23 cellular contexts compared by ENCODE assay signal in genomic region chr1:93827128-93827527, GRCh38. TPM values are rescaled to one million over a fixed set of nuclear protein-coding genes. Genes with fewer than 3 reads are reported as not detected.
A peak's percentile ranks its signal among the peaks of the same experiment; 100 is the strongest.
DNase-seq lines count a peak whose midpoint lies in the region; ATAC-seq, FAIRE-seq and TF ChIP-seq lines count a peak whose summit lies in the region.
"Had no signal": no experiment of that assay in that cellular context is flagged by ENCODE, and none has a peak within 500 bp of the region (broad histone marks: within the 10 kb centered on the region; RNA-seq: fewer than 3 reads in every experiment).

No MANE protein-coding gene starts in this region.

- no peak overlapping the region for H3K27ac Mint-ChIP-seq in activated CD4-positive, alpha-beta memory T cell treated with anti-CD3 and anti-CD28 coated beads for 36 hours
- H3K27ac Mint-ChIP-seq: dendritic cell treated with granulocyte-macrophage colony-stimulating factor and Interleukin-4, amounts not matched to agents 40 ng/mL and 50 ng/mL, for 4 days; naive thymus-derived CD8-positive, alpha-beta T cell; T-helper 17 cell had no signal

- no peak overlapping the region for H3K4me3 Mint-ChIP-seq in activated CD4-positive, alpha-beta memory T cell treated with anti-CD3 and anti-CD28 coated beads for 36 hours
- H3K4me3 Mint-ChIP-seq: dendritic cell treated with granulocyte-macrophage colony-stimulating factor and Interleukin-4, amounts not matched to agents 40 ng/mL and 50 ng/mL, for 4 days; IgD-negative memory B cell; naive thymus-derived CD8-positive, alpha-beta T cell; T-helper 17 cell had no signal

- no peaks in the 10 kb centered on the region for H3K9me3 ChIP-seq in A549
- H3K9me3 ChIP-seq: breast epithelium, ovary, right atrium auricular region had no signal

- FAIRE-seq in A549 (lab: Jason Lieb, UNC) = no peak
- FAIRE-seq: A204.1, D721Med, urothelium cell line had no signal

- CTCF ChIA-PET in A549 (lab: Yijun Ruan, JAX) = interaction anchor here (1.1 to 5.5 kb wide), 5 partner anchors 9 to 198 kb away, joined by 3 to 47 read pairs (median 4); no protein-coding TSS in a partner anchor
- CTCF ChIA-PET in activated CD4-positive, alpha-beta memory T cell treated with anti-CD3 and anti-CD28 coated beads for 36 hours (lab: Charles Lee) = no interaction called here

- no peak for TF ChIP-seq RAD21 in A549 (conservative IDR thresholded peaks at IDR 0.05 in 1 of 2, IDR thresholded peaks at IDR 0.05 in 1 of 2)

- 100% methylated on average over 1 of the region's 1 CpG for WGBS in A549 (ENCODE audit: missing lambda C conversion rate)

- H3K36me3 Mint-ChIP-seq in activated CD4-positive, alpha-beta memory T cell treated with anti-CD3 and anti-CD28 coated beads for 36 hours = no peaks in the 10 kb centered on the region

- H3K4me1 Mint-ChIP-seq in activated CD4-positive, alpha-beta memory T cell treated with anti-CD3 and anti-CD28 coated beads for 36 hours (ENCODE audit: low read depth) = peaks cover 6% of the 10 kb centered on the region

- peak overlapping the region; percentile 49; the same call in 1 of the 3 replicates for H3K4me2 ChIP-seq in A549

- DNase-seq in A549 (ENCODE audit: low read depth in 1 of 2, low spot score in 1 of 2) (no peak), NCI-H1092 treated with DMSO at 0.1 percent for 48 hours (lab: John Stamatoyannopoulos, UW) (peak; percentile 73), fibroblast of the conjunctiva (ENCODE audit: low read depth) (peak; percentile 26), NCI-H146 (lab: John Stamatoyannopoulos, UW) (no peak), activated T-cell treated with anti-CD3 and anti-CD28 coated beads for 4 hours (no peak)
- no peak for DNase-seq in activated CD4-positive, alpha-beta memory T cell treated with anti-CD3 and anti-CD28 coated beads for 36 hours
- DNase-seq: activated CD4-positive, alpha-beta T cell treated with anti-CD3 and anti-CD28 coated beads, Interleukin-2, amount 50 U/mL, for 4 hours; activated effector memory CD4-positive, alpha-beta T cell treated with anti-CD3 and anti-CD28 coated beads, Interleukin-2, amount 50 U/mL, for 16 hours; GF-D8; naive thymus-derived CD8-positive, alpha-beta T cell; NCI-H187; ovary; stimulated activated CD4-positive, alpha-beta T cell treated with anti-CD3 and anti-CD28 coated beads, Interleukin-15, amount 100 ng/mL, for 24 hours; T-helper 17 cell had no signal

- no peak for TF ChIP-seq EP300 in A549 (IDR thresholded peaks at IDR 0.05)

- TF ChIP-seq CTCF in A549 (IDR thresholded peaks at IDR 0.05) = no peak

- intact Hi-C loops in activated CD4-positive, alpha-beta memory T cell treated with anti-CD3 and anti-CD28 coated beads for 36 hours (cut with micrococcal nuclease) = no loop called here

- H3K27me3 Mint-ChIP-seq in activated CD4-positive, alpha-beta memory T cell treated with anti-CD3 and anti-CD28 coated beads for 36 hours = no peaks in the 10 kb centered on the region
- H3K27me3 Mint-ChIP-seq: dendritic cell treated with granulocyte-macrophage colony-stimulating factor and Interleukin-4, amounts not matched to agents 40 ng/mL and 50 ng/mL, for 4 days; IgD-negative memory B cell had no signal

- peak overlapping the region; percentile 56 to 80; a peak in 5 of 6 replicates for H3K27ac ChIP-seq in A549
- H3K27ac ChIP-seq: breast epithelium, ovary, right atrium auricular region had no signal

- POLR2A ChIA-PET in A549 (lab: Yijun Ruan, JAX) = no interaction called here
- POLR2A ChIA-PET in activated CD4-positive, alpha-beta memory T cell treated with anti-CD3 and anti-CD28 coated beads for 36 hours (lab: Charles Lee) = no interaction called here

- no peaks in the 10 kb centered on the region for H3K9me3 Mint-ChIP-seq in activated CD4-positive, alpha-beta memory T cell treated with anti-CD3 and anti-CD28 coated beads for 36 hours
- H3K9me3 Mint-ChIP-seq: IgD-negative memory B cell had no signal

- H3K4me1 ChIP-seq in A549 = peaks cover 21% of the 10 kb centered on the region
- H3K4me1 ChIP-seq: breast epithelium, right atrium auricular region had no signal

- ATAC-seq in A549 = no peak; a peak in 1 of 6 replicates
- ATAC-seq in HG02852 (IDR thresholded peaks at IDR 0.05; ENCODE audit: unreplicated experiment) = no peak
- ATAC-seq: naive thymus-derived CD8-positive, alpha-beta T cell; T-helper 17 cell had no signal

- H3K4me3 ChIP-seq in A549 = no peak overlapping the region
- H3K4me3 ChIP-seq: breast epithelium, ovary, right atrium auricular region had no signal

- no peak for TF ChIP-seq POLR2A in A549 (IDR thresholded peaks at IDR 0.05; ENCODE audit: low read length)

TF ChIP-seq in A549, 52 proteins besides CTCF, POLR2A, EP300 and RAD21:
- TF ChIP-seq E2F6 (IDR thresholded peaks at IDR 0.05; ENCODE audit: borderline replicate concordance, low read depth) (no peak), NFE2L2 (conservative IDR thresholded peaks at IDR 0.05; ENCODE audit: low read length) (no peak), RARB (CRISPR knock-in tag; IDR thresholded peaks at IDR 0.05) (no peak), FOXS1 (CRISPR knock-in tag; IDR thresholded peaks at IDR 0.05) (no peak), FOSB (CRISPR knock-in tag; IDR thresholded peaks at IDR 0.05) (no peak), ZFP36 (IDR thresholded peaks at IDR 0.05; ENCODE audit: borderline replicate concordance, partially characterized antibody) (no peak), CHD2 (IDR thresholded peaks at IDR 0.05; ENCODE audit: low read length, partially characterized antibody) (no peak), BHLHE40 (IDR thresholded peaks at IDR 0.05; ENCODE audit: low read depth, low read length) (no peak)

TF ChIP-seq in PFSK-1, 5 proteins besides CTCF, POLR2A, EP300 and RAD21:
- TF ChIP-seq REST (IDR thresholded peaks at IDR 0.05; ENCODE audit: insufficient read depth in 1 of 2, low read depth in 2 of 2, low read length in 2 of 2) = no peak
- no peak for TF ChIP-seq TAF1 (IDR thresholded peaks at IDR 0.05; ENCODE audit: borderline replicate concordance, insufficient read depth, low read length)
- no peak for TF ChIP-seq FOXP2 (optimal IDR thresholded peaks at IDR 0.05; ENCODE audit: borderline replicate concordance, extremely low read depth, extremely low read length, insufficient read depth)
- TF ChIP-seq SIN3A (IDR thresholded peaks at IDR 0.05; ENCODE audit: borderline replicate concordance, insufficient read depth, low read length) = 0 out of 2 replicates have a peak, but pooled peaks have one; percentile 22
TF ChIP-seq in PFSK-1: peak in this region for 1.

RNA-seq across cellular contexts. Expression of gene DNTTIP2, which starts 51.9 kb away (rescaled TPM):
- 41.5 and 45.7 TPM in 2 replicates for polyA plus RNA-seq in A549 (2011; rRNA removed)
- polyA plus RNA-seq in A549 (2012; cell fraction: cytosol; rRNA removed) = 5.4 and 7.7 TPM in 2 replicates
- polyA plus RNA-seq in A549 (2012; cell fraction: nucleus; rRNA removed) = 7.1 and 7.9 TPM in 2 replicates
- 39.1 to 42.0 TPM (median 40.6 TPM) in 3 replicates for polyA plus RNA-seq in A549 (2017; fragmentation: RNase III; extraction: RNeasy Plus Mini Kit Qiagen cat#74134 plus additional on column Dnase treatment)
- 18.8 and 19.2 TPM in 2 replicates for polyA minus RNA-seq in A549 (2011; rRNA and poly(A)+ RNA removed)
- 38.7 TPM for polyA plus RNA-seq in PFSK-1 (2012; ENCODE audit: insufficient read length, low read depth)
- total RNA-seq in activated CD4-positive, alpha-beta memory T cell treated with anti-CD3 and anti-CD28 coated beads for 36 hours = 10 to 100 TPM; 84.4 to 91.1 TPM

Comparison
In these comparisons a context has a peak if more than half of its experiments do, and no peak if none do; other contexts are left out.
1. DNase-seq: peak in NCI-H1092 treated with DMSO at 0.1 percent for 48 hours (single experiment) and fibroblast of the conjunctiva (single experiment); none in A549 (0 of 2), NCI-H146 (single experiment), activated CD4-positive, alpha-beta memory T cell treated with anti-CD3 and anti-CD28 coated beads for 36 hours (single experiment) and activated T-cell treated with anti-CD3 and anti-CD28 coated beads for 4 hours (single experiment).